Comparison of ENCODE assay signal across 8 cellular contexts in the genomic region with DNA sequence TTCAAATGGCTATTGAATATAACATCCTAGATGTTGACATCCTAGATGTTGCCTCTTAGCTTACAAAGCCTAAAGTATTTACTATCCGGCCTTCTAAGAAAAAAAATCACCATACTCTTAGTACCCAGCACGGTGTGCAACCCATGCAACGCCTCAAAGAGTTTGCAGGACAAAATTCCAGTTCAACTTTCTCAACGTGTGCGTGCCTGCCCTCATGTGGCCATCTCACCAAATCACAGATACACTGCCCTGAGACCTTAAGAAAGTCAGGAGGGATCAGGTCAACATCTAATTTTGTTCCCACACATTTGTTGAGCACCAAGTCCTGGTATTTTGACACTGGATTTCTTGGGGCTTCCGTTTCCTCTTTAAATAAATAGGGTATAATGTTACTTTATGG.
DNase-seq lines count a peak whose midpoint lies in the region; ATAC-seq, FAIRE-seq and TF ChIP-seq lines count a peak whose summit lies in the region.

No MANE protein-coding gene starts in this region.

- no peaks in the 10 kb centered on the region for H3K4me1 ChIP-seq in ascending aorta
- H3K4me1 ChIP-seq in stomach, result peaks cover 7 to 25% (median 10%) of the 10 kb centered on the region in 4 donors

- TF ChIP-seq POLR2A in stomach (IDR thresholded peaks at IDR 0.05), result no peak
- TF ChIP-seq POLR2A in GM18505 (IDR thresholded peaks at IDR 0.05; ENCODE audit: borderline replicate concordance, extremely low read depth, insufficient read depth, insufficient read length), result no peak

- H3K36me3 ChIP-seq in BJ (ENCODE audit: control insufficient read depth, insufficient read depth, low read length) (peaks cover 27% of the 10 kb centered on the region), ascending aorta (peaks cover 5 to 23% of the 10 kb centered on the region in 2 donors), stomach (peaks cover 0 to 31% (median 20%) of the 10 kb centered on the region in 4 donors)

- H3K9me3 ChIP-seq in ascending aorta, result no peaks in the 10 kb centered on the region
- H3K9me3 ChIP-seq in stomach, result no peaks in the 10 kb centered on the region

- peak; percentile 63 for ATAC-seq in SK-N-SH treated with all-trans-retinoic acid at 6 μM for 48 hours
- ATAC-seq in GM18505 (IDR thresholded peaks at IDR 0.05; ENCODE audit: unreplicated experiment), result no peak
- ATAC-seq in GM19455 (IDR thresholded peaks at IDR 0.05; ENCODE audit: unreplicated experiment), result no peak

- H3K27ac ChIP-seq in ascending aorta (no peak overlapping the region), stomach (no peak overlapping the region)

- TF ChIP-seq CTCF in BJ (IDR thresholded peaks at IDR 0.05; ENCODE audit: insufficient read depth, low read depth, low read length) (peak; percentile 66), ascending aorta (IDR thresholded peaks at IDR 0.05) (peak in 1 of 3 experiments; percentile 29), stomach (IDR thresholded peaks at IDR 0.05) (no peak)

- H3K4me3 ChIP-seq in BJ (ENCODE audit: low read depth, low read length) (no peak overlapping the region), ascending aorta (no peak overlapping the region), stomach (no peak overlapping the region)

- DNase-seq in BJ (ENCODE audit: low read depth) (no peak), GM19239 (ENCODE audit: insufficient read length, low spot score) (no peak), iPS-NIHi7 (ENCODE audit: extremely low spot score) (peak; percentile 66), ascending aorta (ENCODE audit: low spot score in 2 of 2) (no peak), stomach (no peak)

- CTCF ChIA-PET in BJ (lab: Yijun Ruan, JAX), result interaction anchor here (0.7 kb wide), 1 partner anchor 11 kb away, joined by 3 read pairs; no protein-coding TSS in a partner anchor

- POLR2A ChIA-PET in BJ (lab: Charles Lee), result no interaction called here

- WGBS in stomach, 5 donors, result 63 to 85% (median 70%) methylated on average over 6 of the region's 6 CpGs

- FAIRE-seq in GM19239 (lab: Jason Lieb, UNC), result peak; percentile 8

- intact Hi-C loops in ascending aorta (cut with DNase I) (no loop called here), stomach (cut with DNase I; ENCODE audit: low total_unique reads) (no loop called here)

- TF ChIP-seq EP300 in stomach (IDR thresholded peaks at IDR 0.05), result no peak

- H3K27me3 ChIP-seq in BJ (ENCODE audit: control insufficient read depth, insufficient read depth, low read length) (no peaks in the 10 kb centered on the region), ascending aorta (no peaks in the 10 kb centered on the region), stomach (no peaks in the 10 kb centered on the region)

TF ChIP-seq in SK-N-SH treated with all-trans-retinoic acid at 6 μM for 48 hours, 23 proteins besides CTCF, POLR2A, EP300 and RAD21:
- TF ChIP-seq GLIS3 (CRISPR knock-in tag; IDR thresholded peaks at IDR 0.05) (no peak), ZNF8 (CRISPR knock-in tag; IDR thresholded peaks at IDR 0.05) (no peak), CSDC2 (CRISPR knock-in tag; IDR thresholded peaks at IDR 0.05) (no peak), ISL1 (CRISPR knock-in tag; IDR thresholded peaks at IDR 0.05) (no peak), ZNF565 (CRISPR knock-in tag; conservative IDR thresholded peaks at IDR 0.05; ENCODE audit: low read depth) (no peak), SNAI2 (CRISPR knock-in tag; IDR thresholded peaks at IDR 0.05) (no peak), PPARA (CRISPR knock-in tag; IDR thresholded peaks at IDR 0.05; ENCODE audit: borderline replicate concordance) (no peak), ZC3H10 (CRISPR knock-in tag; IDR thresholded peaks at IDR 0.05) (no peak), ZFP3 (CRISPR knock-in tag; IDR thresholded peaks at IDR 0.05) (no peak), ZFP30 (CRISPR knock-in tag; IDR thresholded peaks at IDR 0.05) (no peak)
- TF ChIP-seq, protein P1, sequence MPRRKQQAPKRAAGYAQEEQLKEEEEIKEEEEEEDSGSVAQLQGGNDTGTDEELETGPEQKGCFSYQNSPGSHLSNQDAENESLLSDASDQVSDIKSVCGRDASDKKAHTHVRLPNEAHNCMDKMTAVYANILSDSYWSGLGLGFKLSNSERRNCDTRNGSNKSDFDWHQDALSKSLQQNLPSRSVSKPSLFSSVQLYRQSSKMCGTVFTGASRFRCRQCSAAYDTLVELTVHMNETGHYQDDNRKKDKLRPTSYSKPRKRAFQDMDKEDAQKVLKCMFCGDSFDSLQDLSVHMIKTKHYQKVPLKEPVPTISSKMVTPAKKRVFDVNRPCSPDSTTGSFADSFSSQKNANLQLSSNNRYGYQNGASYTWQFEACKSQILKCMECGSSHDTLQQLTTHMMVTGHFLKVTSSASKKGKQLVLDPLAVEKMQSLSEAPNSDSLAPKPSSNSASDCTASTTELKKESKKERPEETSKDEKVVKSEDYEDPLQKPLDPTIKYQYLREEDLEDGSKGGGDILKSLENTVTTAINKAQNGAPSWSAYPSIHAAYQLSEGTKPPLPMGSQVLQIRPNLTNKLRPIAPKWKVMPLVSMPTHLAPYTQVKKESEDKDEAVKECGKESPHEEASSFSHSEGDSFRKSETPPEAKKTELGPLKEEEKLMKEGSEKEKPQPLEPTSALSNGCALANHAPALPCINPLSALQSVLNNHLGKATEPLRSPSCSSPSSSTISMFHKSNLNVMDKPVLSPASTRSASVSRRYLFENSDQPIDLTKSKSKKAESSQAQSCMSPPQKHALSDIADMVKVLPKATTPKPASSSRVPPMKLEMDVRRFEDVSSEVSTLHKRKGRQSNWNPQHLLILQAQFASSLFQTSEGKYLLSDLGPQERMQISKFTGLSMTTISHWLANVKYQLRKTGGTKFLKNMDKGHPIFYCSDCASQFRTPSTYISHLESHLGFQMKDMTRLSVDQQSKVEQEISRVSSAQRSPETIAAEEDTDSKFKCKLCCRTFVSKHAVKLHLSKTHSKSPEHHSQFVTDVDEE (CRISPR knock-in tag; IDR thresholded peaks at IDR 0.05), result no peak
- TF ChIP-seq, protein P2, sequence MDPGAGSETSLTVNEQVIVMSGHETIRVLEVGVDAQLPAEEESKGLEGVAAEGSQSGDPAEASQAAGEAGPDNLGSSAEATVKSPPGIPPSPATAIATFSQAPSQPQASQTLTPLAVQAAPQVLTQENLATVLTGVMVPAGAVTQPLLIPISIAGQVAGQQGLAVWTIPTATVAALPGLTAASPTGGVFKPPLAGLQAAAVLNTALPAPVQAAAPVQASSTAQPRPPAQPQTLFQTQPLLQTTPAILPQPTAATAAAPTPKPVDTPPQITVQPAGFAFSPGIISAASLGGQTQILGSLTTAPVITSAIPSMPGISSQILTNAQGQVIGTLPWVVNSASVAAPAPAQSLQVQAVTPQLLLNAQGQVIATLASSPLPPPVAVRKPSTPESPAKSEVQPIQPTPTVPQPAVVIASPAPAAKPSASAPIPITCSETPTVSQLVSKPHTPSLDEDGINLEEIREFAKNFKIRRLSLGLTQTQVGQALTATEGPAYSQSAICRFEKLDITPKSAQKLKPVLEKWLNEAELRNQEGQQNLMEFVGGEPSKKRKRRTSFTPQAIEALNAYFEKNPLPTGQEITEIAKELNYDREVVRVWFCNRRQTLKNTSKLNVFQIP (CRISPR knock-in tag; IDR thresholded peaks at IDR 0.05; ENCODE audit: borderline replicate concordance, low read depth), result no peak
- TF ChIP-seq, protein P3, sequence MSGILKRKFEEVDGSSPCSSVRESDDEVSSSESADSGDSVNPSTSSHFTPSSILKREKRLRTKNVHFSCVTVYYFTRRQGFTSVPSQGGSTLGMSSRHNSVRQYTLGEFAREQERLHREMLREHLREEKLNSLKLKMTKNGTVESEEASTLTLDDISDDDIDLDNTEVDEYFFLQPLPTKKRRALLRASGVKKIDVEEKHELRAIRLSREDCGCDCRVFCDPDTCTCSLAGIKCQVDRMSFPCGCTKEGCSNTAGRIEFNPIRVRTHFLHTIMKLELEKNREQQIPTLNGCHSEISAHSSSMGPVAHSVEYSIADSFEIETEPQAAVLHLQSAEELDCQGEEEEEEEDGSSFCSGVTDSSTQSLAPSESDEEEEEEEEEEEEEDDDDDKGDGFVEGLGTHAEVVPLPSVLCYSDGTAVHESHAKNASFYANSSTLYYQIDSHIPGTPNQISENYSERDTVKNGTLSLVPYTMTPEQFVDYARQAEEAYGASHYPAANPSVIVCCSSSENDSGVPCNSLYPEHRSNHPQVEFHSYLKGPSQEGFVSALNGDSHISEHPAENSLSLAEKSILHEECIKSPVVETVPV (CRISPR knock-in tag; IDR thresholded peaks at IDR 0.05), result no peak
TF ChIP-seq in SK-N-SH treated with all-trans-retinoic acid at 6 μM for 48 hours: peak in this region for 0.
